In genomic region chr2:95414015-95414594, GRCh38 we compare ENCODE assay signal across 8 cellular contexts. TPM values are rescaled to one million over a fixed set of nuclear protein-coding genes. Genes with fewer than 3 reads are reported as not detected.
DNase-seq lines count a peak whose midpoint lies in the region; ATAC-seq and TF ChIP-seq lines count a peak whose summit lies in the region.
"Not testable (repeated sequence)": the region's sequence is repeated elsewhere in the genome, so short reads cannot be mapped to it uniquely, and the experiment has no call there.

No MANE protein-coding gene starts in this region.

- H3K27ac ChIP-seq in osteoblast (ENCODE audit: low read depth, low read length); transverse colon: not testable (repeated sequence)

- H3K9me3 ChIP-seq in osteoblast (ENCODE audit: low read depth, low read length); transverse colon: not testable (repeated sequence)

- H4K20me1 ChIP-seq in osteoblast (ENCODE audit: insufficient read depth, low read length), result not testable (repeated sequence)

- WGBS in transverse colon (ENCODE audit: low coverage in 1 of 2), 2 donors, result 0 to 48% methylated on average over 1 to 9 of the region's 9 CpGs

- not testable (repeated sequence) for H3K27me3 ChIP-seq in osteoblast (ENCODE audit: insufficient read depth, low read length); transverse colon

- TF ChIP-seq EP300 in transverse colon (IDR thresholded peaks at IDR 0.05; ENCODE audit: low read depth), result not testable (repeated sequence)

- not testable (repeated sequence) for H3K36me3 ChIP-seq in osteoblast (ENCODE audit: insufficient read depth, low read length); transverse colon

- peak; percentile 77 for TF ChIP-seq CTCF in GM12875 (IDR thresholded peaks at IDR 0.05; ENCODE audit: borderline replicate concordance, insufficient read depth, low read depth, low read length)
- peak; percentile 72 for TF ChIP-seq CTCF in osteoblast (IDR thresholded peaks at IDR 0.05; ENCODE audit: extremely low read depth, low read depth, low read length)
- peak; percentile 75 to 86 (median 84) for TF ChIP-seq CTCF in transverse colon (IDR thresholded peaks at IDR 0.05)

- H3K4me3 ChIP-seq in GM12875 (ENCODE audit: low read depth, low read length); osteoblast (ENCODE audit: insufficient read depth, low read length); transverse colon: not testable (repeated sequence)

- DNase-seq in NCI-H146 treated with DMSO at 0.1 percent for 48 hours (lab: John Stamatoyannopoulos, UW; ENCODE audit: unreplicated experiment), result peak; percentile 19
- DNase-seq in T follicular helper cell (ENCODE audit: low read depth), result peak; percentile 37
- peak in 1 of 2 donors; percentile 68 for DNase-seq in activated naive CD4-positive, alpha-beta T cell treated with anti-CD3 and anti-CD28 coated beads, Interleukin-2, amount 50 U/mL, for 72 hours (ENCODE audit: low spot score in 2 of 2)
- DNase-seq in globus pallidus (ENCODE audit: low spot score), result peak; percentile 83
- peak; percentile 86 for DNase-seq in osteoblast (ENCODE audit: insufficient read length, low spot score, missing footprints)
- DNase-seq in transverse colon, result peak; percentile 85

- not testable (repeated sequence) for H3K4me2 ChIP-seq in osteoblast (ENCODE audit: insufficient read depth, low read length)

- not testable (repeated sequence) for H3K27ac Mint-ChIP-seq in activated naive CD4-positive, alpha-beta T cell treated with anti-CD3 and anti-CD28 coated beads, Interleukin-2, amount 50 U/mL, for 72 hours

- H3K4me1 ChIP-seq in osteoblast (ENCODE audit: insufficient read depth, low read length); transverse colon: not testable (repeated sequence)

- peak; percentile 88 for ATAC-seq in HG02852 (IDR thresholded peaks at IDR 0.05; ENCODE audit: unreplicated experiment)
- peak; percentile 82 to 88 for ATAC-seq in activated naive CD4-positive, alpha-beta T cell treated with anti-CD3 and anti-CD28 coated beads, Interleukin-2, amount 50 U/mL, for 72 hours

- not testable (repeated sequence) for H2AFZ ChIP-seq in osteoblast (ENCODE audit: low read length)

- not testable (repeated sequence) for TF ChIP-seq POLR2A in transverse colon (IDR thresholded peaks at IDR 0.05)

- intact Hi-C loops in transverse colon (cut with DNase I; ENCODE audit: low total_unique reads), result not testable (repeated sequence)

- H3K36me3 Mint-ChIP-seq in activated naive CD4-positive, alpha-beta T cell treated with anti-CD3 and anti-CD28 coated beads, Interleukin-2, amount 50 U/mL, for 72 hours, result not testable (repeated sequence)

- in situ Hi-C loops in transverse colon (cut with MboI; ENCODE audit: low pct_ligation_motif_present in 1 of 4, low pct_unique_long_range_greater_than_20kb in 1 of 4, low sequenced_read_pairs in 3 of 4), result not testable (repeated sequence)

- H3K79me2 ChIP-seq in osteoblast (ENCODE audit: insufficient read depth, low read length), result not testable (repeated sequence)

- not testable (repeated sequence) for H3K9me3 Mint-ChIP-seq in activated naive CD4-positive, alpha-beta T cell treated with anti-CD3 and anti-CD28 coated beads, Interleukin-2, amount 50 U/mL, for 72 hours

RNA-seq across cellular contexts. Expression of gene FAHD2A, which starts 11.6 kb away (rescaled TPM):
- 10 to 100 TPM; 31.0 to 39.8 TPM for total RNA-seq in activated naive CD4-positive, alpha-beta T cell treated with anti-CD3 and anti-CD28 coated beads, Interleukin-2, amount 50 U/mL, for 72 hours
- 19.7 and 21.4 TPM in 2 replicates for total RNA-seq in osteoblast
- total RNA-seq in transverse colon, result 100 to 1,000 TPM in 1 of 4 donors, 10 to 100 TPM in 3; 29.9 to 134 (median 42.7) TPM
